13 cellular contexts compared by ENCODE assay signal in the genomic region with DNA sequence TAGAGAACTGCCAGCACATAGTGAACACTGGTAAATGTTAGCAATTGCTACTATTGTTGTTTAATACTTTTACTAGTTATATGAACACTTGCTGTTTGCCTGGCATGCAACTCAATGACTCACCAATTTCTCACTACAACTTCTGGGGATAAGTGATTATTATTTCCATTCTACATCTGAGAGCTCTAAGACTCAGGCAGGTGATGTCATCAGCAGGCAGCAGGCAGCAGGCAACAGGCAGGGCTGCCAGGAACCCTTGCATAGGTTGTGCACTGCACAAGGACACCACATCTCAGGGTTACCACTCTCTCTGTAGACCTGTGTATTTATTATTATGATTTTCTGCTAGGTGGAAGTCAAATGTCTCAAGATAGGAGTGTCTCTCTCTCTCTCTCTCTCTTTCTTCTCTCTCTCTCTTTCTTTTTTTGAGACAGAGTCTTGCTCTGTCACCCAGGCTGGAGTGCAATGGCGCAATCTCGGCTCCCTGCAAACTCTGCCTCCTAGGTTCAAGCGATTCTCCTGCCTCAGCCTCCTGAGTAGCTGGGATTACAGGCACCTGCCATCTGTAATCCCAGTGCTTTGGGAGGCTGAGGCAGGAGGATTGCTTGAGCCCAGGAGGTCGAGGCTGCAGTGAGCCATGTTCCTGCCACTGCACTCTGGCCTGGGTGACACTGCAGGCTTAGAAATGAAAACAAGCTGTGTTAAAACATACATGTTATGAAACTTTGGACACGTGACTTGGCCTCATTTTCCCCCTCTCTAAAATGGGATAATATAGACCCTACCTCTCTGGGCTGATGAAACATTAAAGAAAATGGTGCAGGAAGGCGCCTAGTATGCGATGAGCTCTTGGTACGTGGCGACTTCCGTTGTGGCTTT. TPM values are rescaled to one million over a fixed set of nuclear protein-coding genes. Genes with fewer than 3 reads are reported as not detected.
A peak's percentile ranks its signal among the peaks of the same experiment; 100 is the strongest.
DNase-seq lines count a peak whose midpoint lies in the region; FAIRE-seq and TF ChIP-seq lines count a peak whose summit lies in the region.
"Had no signal": no experiment of that assay in that cellular context is flagged by ENCODE, and none has a peak within 500 bp of the region (broad histone marks: within the 10 kb centered on the region; RNA-seq: fewer than 3 reads in every experiment).

No MANE protein-coding gene starts in this region.

- no peak overlapping the region for H3K4me3 Mint-ChIP-seq in activated naive CD4-positive, alpha-beta T cell treated with anti-CD3 and anti-CD28 coated beads for 36 hours
- H3K4me3 Mint-ChIP-seq: T-helper 1 cell treated with Interleukin-12 subunit alpha and Interleukin-12 subunit beta and Interleukin-4 antibody, amounts not matched to agents 30 μg/mL and 1 μg/mL, for 36 hours had no signal

- no peak for TF ChIP-seq CTCF in AG10803 (conservative IDR thresholded peaks at IDR 0.05; ENCODE audit: low read length)
- no peak for TF ChIP-seq CTCF in tibial artery (IDR thresholded peaks at IDR 0.05)

- H3K27ac Mint-ChIP-seq in activated naive CD4-positive, alpha-beta T cell treated with anti-CD3 and anti-CD28 coated beads for 36 hours = peak overlapping the region; percentile 59
- H3K27ac Mint-ChIP-seq: T-helper 1 cell treated with Interleukin-12 subunit alpha and Interleukin-12 subunit beta and Interleukin-4 antibody, amounts not matched to agents 30 μg/mL and 1 μg/mL, for 36 hours had no signal

- H3K9me3 Mint-ChIP-seq in activated naive CD4-positive, alpha-beta T cell treated with anti-CD3 and anti-CD28 coated beads for 36 hours = no peaks in the 10 kb centered on the region
- H3K9me3 Mint-ChIP-seq: T-helper 1 cell treated with Interleukin-12 subunit alpha and Interleukin-12 subunit beta and Interleukin-4 antibody, amounts not matched to agents 30 μg/mL and 1 μg/mL, for 36 hours had no signal

- H3K9me3 ChIP-seq in tibial artery = no peaks in the 10 kb centered on the region

- H3K27me3 ChIP-seq in tibial artery = peaks cover 0 to 32% of the 10 kb centered on the region in 2 donors

- no peaks in the 10 kb centered on the region for H3K36me3 ChIP-seq in tibial artery

- no peak for FAIRE-seq in frontal cortex (lab: Jason Lieb, UNC)

- H3K4me3 ChIP-seq in AG10803 (ENCODE audit: low read length) (no peak overlapping the region), tibial artery (no peak overlapping the region)

- H3K4me1 Mint-ChIP-seq in activated naive CD4-positive, alpha-beta T cell treated with anti-CD3 and anti-CD28 coated beads for 36 hours (ENCODE audit: low read depth) = peaks cover 24% of the 10 kb centered on the region

- intact Hi-C loops in activated naive CD4-positive, alpha-beta T cell treated with anti-CD3 and anti-CD28 coated beads for 36 hours (cut with micrococcal nuclease) = loop anchor here (1.0 to 5.0 kb wide), 4 partner anchors 19 to 203 kb away; a partner anchor contains a TSS
- intact Hi-C loops in tibial artery (cut with DNase I; ENCODE audit: low total_unique reads) = loop anchor here (10.0 kb wide), 1 partner anchor 211 kb away; no protein-coding TSS in a partner anchor

- DNase-seq in AG10803 (ENCODE audit: low read depth) (peak; percentile 70), HCEC 1CT (peak; percentile 70), glomerular visceral epithelial cell (ENCODE audit: extremely low spot score) (peak; percentile 34), tibial artery (no peak), frontal cortex (ENCODE audit: low spot score in 2 of 2) (no peak), NCI-H82 treated with DMSO at 0.1 percent for 48 hours (lab: John Stamatoyannopoulos, UW; ENCODE audit: unreplicated experiment) (no peak)
- DNase-seq in activated naive CD4-positive, alpha-beta T cell treated with anti-CD3 and anti-CD28 coated beads for 36 hours = peak; percentile 64
- no peak for DNase-seq in activated CD8-positive, alpha-beta memory T cell treated with anti-CD3 and anti-CD28 coated beads for 24 hours
- DNase-seq: activated gamma-delta T cell, NCI-H524 treated with DMSO at 0.1 percent for 48 hours had no signal

- H3K36me3 Mint-ChIP-seq in activated naive CD4-positive, alpha-beta T cell treated with anti-CD3 and anti-CD28 coated beads for 36 hours (ENCODE audit: low read depth) = no peaks in the 10 kb centered on the region

- CTCF ChIA-PET in activated naive CD4-positive, alpha-beta T cell treated with anti-CD3 and anti-CD28 coated beads for 36 hours (lab: Charles Lee) = interaction anchor here (1.1 to 2.0 kb wide), 3 partner anchors 20 to 101 kb away, joined by 4 to 10 read pairs (median 6); a partner anchor contains a TSS

- H3K27ac ChIP-seq in tibial artery = no peak overlapping the region

- H3K4me1 ChIP-seq in tibial artery = no peaks in the 10 kb centered on the region

- H3K27me3 Mint-ChIP-seq in activated naive CD4-positive, alpha-beta T cell treated with anti-CD3 and anti-CD28 coated beads for 36 hours (ENCODE audit: low read depth) = no peaks in the 10 kb centered on the region

RNA-seq across cellular contexts. Expression of a gene that starts 22.7 kb away (rescaled TPM):
- total RNA-seq in activated naive CD4-positive, alpha-beta T cell treated with anti-CD3 and anti-CD28 coated beads for 36 hours = not detected
- not detected for total RNA-seq in frontal cortex

RNA-seq across cellular contexts. Expression of a gene that starts 33.9 kb away (rescaled TPM):
- total RNA-seq in activated naive CD4-positive, alpha-beta T cell treated with anti-CD3 and anti-CD28 coated beads for 36 hours = under 1 TPM; 0.83 to 0.89 TPM
- 0.82 TPM for total RNA-seq in frontal cortex

RNA-seq across cellular contexts. Expression of a gene that starts 51.4 kb away (rescaled TPM):
- total RNA-seq in activated naive CD4-positive, alpha-beta T cell treated with anti-CD3 and anti-CD28 coated beads for 36 hours = not detected
- not detected for total RNA-seq in frontal cortex
- total RNA-seq: epithelial cell of proximal tubule, lung microvascular endothelial cell had no signal

Comparison
In these comparisons a context has a peak if more than half of its experiments do, and no peak if none do; other contexts are left out.
1. DNase-seq: peak in AG10803 (single experiment), HCEC 1CT (single experiment), activated naive CD4-positive, alpha-beta T cell treated with anti-CD3 and anti-CD28 coated beads for 36 hours (single experiment) and glomerular visceral epithelial cell (single experiment); none in activated CD8-positive, alpha-beta memory T cell treated with anti-CD3 and anti-CD28 coated beads for 24 hours (single experiment), tibial artery (0 of 2), frontal cortex (0 of 2) and NCI-H82 treated with DMSO at 0.1 percent for 48 hours (single experiment).